Comparison of ENCODE assay signal across 8 cellular contexts in the genomic region with DNA sequence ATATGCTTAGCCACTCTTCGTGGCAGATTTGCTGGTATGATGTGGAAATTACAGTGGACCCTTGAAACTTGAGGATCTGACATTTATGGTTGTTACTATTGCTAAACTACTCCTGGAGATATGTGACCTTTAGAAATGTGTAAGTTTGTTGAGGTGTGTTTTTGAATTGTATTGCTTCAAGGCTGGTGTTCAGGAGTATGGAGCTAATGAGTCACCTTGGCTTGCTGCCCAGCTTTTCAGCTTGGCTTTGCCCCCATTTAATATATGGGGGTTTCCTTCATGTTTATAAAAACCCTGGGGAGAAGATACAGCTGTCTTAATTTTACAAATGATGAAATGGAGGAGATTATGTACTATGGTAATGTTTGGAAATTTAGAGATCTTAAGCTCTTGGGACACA. TPM values are rescaled to one million over a fixed set of nuclear protein-coding genes. Genes with fewer than 3 reads are reported as not detected.
DNase-seq lines count a peak whose midpoint lies in the region; ATAC-seq lines count a peak whose summit lies in the region.

No MANE protein-coding gene starts in this region.

- no peak for ATAC-seq in GM21515 (IDR thresholded peaks at IDR 0.05; ENCODE audit: unreplicated experiment)

- DNase-seq in HT-29 (ENCODE audit: low spot score) (peak; percentile 50), OCI-M2 (lab: John Stamatoyannopoulos, UW; ENCODE audit: unreplicated experiment) (no peak), NCI-H510A treated with DMSO at 0.1 percent for 48 hours (lab: John Stamatoyannopoulos, UW) (no peak), NK-92 (lab: John Stamatoyannopoulos, UW; ENCODE audit: unreplicated experiment) (no peak)
- DNase-seq in activated CD4-positive, alpha-beta T cell treated with anti-CD3 and anti-CD28 coated beads for 24 hours (ENCODE audit: low read depth in 2 of 2) = peak; percentile 47 to 60
- peak; percentile 34 for DNase-seq in effector CD8-positive, alpha-beta T cell (lab: John Stamatoyannopoulos, UW)
- peak; percentile 59 for DNase-seq in stimulated activated CD4-positive, alpha-beta T cell treated with anti-CD3 and anti-CD28 coated beads, Interleukin-12 subunit alpha, Interleukin-12 subunit beta, amount 100 ng/mL, for 4 hours

RNA-seq across cellular contexts. Expression of a gene that starts 11.6 kb away (rescaled TPM):
- 21.8 TPM in 2 replicates for total RNA-seq in HT-29 (2014; rRNA removed; shearing (Covaris generic))

Comparison
In these comparisons a context has a peak if more than half of its experiments do, and no peak if none do; other contexts are left out.
1. DNase-seq: peak in HT-29 (single experiment), activated CD4-positive, alpha-beta T cell treated with anti-CD3 and anti-CD28 coated beads for 24 hours (2 of 2), effector CD8-positive, alpha-beta T cell (single experiment) and stimulated activated CD4-positive, alpha-beta T cell treated with anti-CD3 and anti-CD28 coated beads, Interleukin-12 subunit alpha, Interleukin-12 subunit beta, amount 100 ng/mL, for 4 hours (single experiment); none in OCI-M2 (single experiment), NCI-H510A treated with DMSO at 0.1 percent for 48 hours (single experiment) and NK-92 (single experiment).